ENCODE assay signal across 22 cellular contexts in genomic region chr6:146946559-146946958, GRCh38.
"Had no signal": no experiment of that assay in that cellular context is flagged by ENCODE, and none has a peak within 500 bp of the region (broad histone marks: within the 10 kb centered on the region; RNA-seq: fewer than 3 reads in every experiment).

No MANE protein-coding gene starts in this region.

- H3K27ac ChIP-seq: epithelial cell of prostate, heart right ventricle, neural progenitor cell, thoracic aorta, vagina, VCaP had no signal

- H3K9me3 ChIP-seq: thoracic aorta, vagina had no signal

- H3K4me3 ChIP-seq: heart right ventricle, neural progenitor cell, thoracic aorta, vagina had no signal

- H3K4me1 ChIP-seq: neural progenitor cell, vagina had no signal

- DNase-seq: activated CD4-positive, alpha-beta memory T cell treated with anti-CD3 and anti-CD28 coated beads, Interleukin-2, amount 10 ng/mL, durations not matched to agents 7 days and 5 days; activated CD4-positive, alpha-beta T cell treated with anti-CD3 and anti-CD28 coated beads, Interleukin-2, amount 10 ng/mL, durations not matched to agents 24 days and 14 days; activated effector memory CD4-positive, alpha-beta T cell treated with anti-CD3 and anti-CD28 coated beads, Interleukin-2, amount 50 U/mL, for 16 hours; activated naive CD4-positive, alpha-beta T cell treated with anti-CD3 and anti-CD28 coated beads, Interleukin-2, amount 10 ng/mL, durations not matched to agents 7 days and 5 days; activated T-cell treated with anti-CD3 and anti-CD28 coated beads, Interleukin-2, amount 50 U/mL, for 72 hours; cerebellar nuclear complex; cortex of kidney; foreskin fibroblast; heart right ventricle; kidney; naive thymus-derived CD8-positive, alpha-beta T cell; stimulated activated CD4-positive, alpha-beta T cell treated with anti-CD3 and anti-CD28 coated beads, Interleukin-4, amount 100 ng/mL, for 24 hours; stimulated activated naive CD4-positive, alpha-beta T cell treated with Interleukin-2 at 50 U/mL for 16 hours had no signal

- ATAC-seq: activated CD4-positive, CD25-positive, alpha-beta regulatory T cell treated with anti-CD3 and anti-CD28 coated beads, Interleukin-2, amount 50 U/mL, for 24 hours; activated T-cell treated with anti-CD3 and anti-CD28 coated beads, Interleukin-2, amount 50 U/mL, for 72 hours; heart right ventricle; naive thymus-derived CD8-positive, alpha-beta T cell had no signal

- H3K4me1 Mint-ChIP-seq: neural progenitor cell had no signal

- H3K4me3 Mint-ChIP-seq: activated CD4-positive, alpha-beta memory T cell treated with anti-CD3 and anti-CD28 coated beads, Interleukin-2, amount 10 ng/mL, durations not matched to agents 7 days and 5 days; activated CD4-positive, alpha-beta T cell treated with anti-CD3 and anti-CD28 coated beads, Interleukin-2, amount 10 ng/mL, durations not matched to agents 24 days and 14 days; activated naive CD4-positive, alpha-beta T cell treated with anti-CD3 and anti-CD28 coated beads, Interleukin-2, amount 10 ng/mL, durations not matched to agents 7 days and 5 days; activated T-cell treated with anti-CD3 and anti-CD28 coated beads, Interleukin-2, amount 50 U/mL, for 72 hours; mesothelial cell of epicardium; naive thymus-derived CD8-positive, alpha-beta T cell; neural progenitor cell; type B pancreatic cell had no signal

- H3K27me3 ChIP-seq: heart right ventricle, neural progenitor cell, vagina had no signal

- H2AFZ ChIP-seq: neural progenitor cell had no signal

- H3K9ac ChIP-seq: neural progenitor cell had no signal

- H3K4me2 ChIP-seq: neural progenitor cell had no signal

- H3K27me3 Mint-ChIP-seq: activated CD4-positive, alpha-beta memory T cell treated with anti-CD3 and anti-CD28 coated beads, Interleukin-2, amount 10 ng/mL, durations not matched to agents 7 days and 5 days; activated CD4-positive, alpha-beta T cell treated with anti-CD3 and anti-CD28 coated beads, Interleukin-2, amount 10 ng/mL, durations not matched to agents 24 days and 14 days; activated naive CD4-positive, alpha-beta T cell treated with anti-CD3 and anti-CD28 coated beads, Interleukin-2, amount 10 ng/mL, durations not matched to agents 7 days and 5 days; progenitor cell of endocrine pancreas; type B pancreatic cell had no signal

- H3K27ac Mint-ChIP-seq: activated CD4-positive, alpha-beta memory T cell treated with anti-CD3 and anti-CD28 coated beads, Interleukin-2, amount 10 ng/mL, durations not matched to agents 7 days and 5 days; activated CD4-positive, alpha-beta T cell treated with anti-CD3 and anti-CD28 coated beads, Interleukin-2, amount 10 ng/mL, durations not matched to agents 24 days and 14 days; activated naive CD4-positive, alpha-beta T cell treated with anti-CD3 and anti-CD28 coated beads, Interleukin-2, amount 10 ng/mL, durations not matched to agents 7 days and 5 days; activated T-cell treated with anti-CD3 and anti-CD28 coated beads, Interleukin-2, amount 50 U/mL, for 72 hours; mesothelial cell of epicardium; naive thymus-derived CD8-positive, alpha-beta T cell; neural progenitor cell; type B pancreatic cell had no signal

- H3K36me3 ChIP-seq: heart right ventricle, neural progenitor cell, thoracic aorta, vagina had no signal

- H3K36me3 Mint-ChIP-seq: activated naive CD4-positive, alpha-beta T cell treated with anti-CD3 and anti-CD28 coated beads, Interleukin-2, amount 10 ng/mL, durations not matched to agents 7 days and 5 days; neural progenitor cell; type B pancreatic cell had no signal
